In the genomic region with DNA sequence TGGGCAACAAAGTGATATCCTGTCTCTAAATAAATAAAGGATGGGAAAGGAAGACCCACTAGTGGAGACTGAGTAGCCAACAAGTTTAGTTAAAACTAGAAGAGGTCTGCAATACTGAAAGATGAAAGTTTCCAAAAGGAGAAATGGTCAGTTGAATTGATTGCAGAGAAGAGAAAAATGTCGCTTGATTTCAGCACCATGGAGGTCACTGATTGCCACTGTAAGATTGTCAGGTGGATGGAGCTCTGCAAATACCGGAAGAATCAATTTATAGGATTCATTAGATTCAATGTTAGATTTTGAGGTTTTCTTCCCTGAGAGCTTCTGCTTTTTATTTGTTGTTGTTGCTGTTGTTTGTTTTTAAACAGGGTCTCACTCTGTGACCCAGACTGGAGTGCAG, we compare ENCODE assay signal across 20 cellular contexts. TPM values are rescaled to one million over a fixed set of nuclear protein-coding genes. Genes with fewer than 3 reads are reported as not detected.
DNase-seq lines count a peak whose midpoint lies in the region; ATAC-seq and TF ChIP-seq lines count a peak whose summit lies in the region.
"Had no signal": no experiment of that assay in that cellular context is flagged by ENCODE, and none has a peak within 500 bp of the region (broad histone marks: within the 10 kb centered on the region; RNA-seq: fewer than 3 reads in every experiment).

No MANE protein-coding gene starts in this region.

- DNase-seq in SK-N-SH (no peak), OCI-M1 (lab: John Stamatoyannopoulos, UW) (peak; percentile 22), dermis blood vessel endothelial cell (no peak), CD1c-positive myeloid dendritic cell (ENCODE audit: extremely low spot score) (no peak)
- DNase-seq: Calu3; CD4-positive, alpha-beta T cell; COR-L47; DMS53; DMS79 treated with DMSO at 0.1 percent for 48 hours; GF-D8; H7; HCEC 1CT; HFFc6 had no signal

- H3K9me3 ChIP-seq in SK-N-SH: no peaks in the 10 kb centered on the region
- H3K9me3 ChIP-seq in HEK293 (ENCODE audit: control insufficient read depth, insufficient read depth, low read depth, low read length): no peaks in the 10 kb centered on the region
- H3K9me3 ChIP-seq in liver (ENCODE audit: control insufficient read depth in 4 of 4, low read length in 3 of 4): no peaks in the 10 kb centered on the region

- POLR2A ChIA-PET in SK-N-SH (lab: Yijun Ruan, JAX): no interaction called here
- POLR2A ChIA-PET in HEK293 (lab: Yijun Ruan, JAX): no interaction called here

- no peak overlapping the region for H3K4me3 ChIP-seq in SK-N-SH (ENCODE audit: low read depth in 2 of 2, low read length in 1 of 2)
- H3K4me3 ChIP-seq in HEK293 (ENCODE audit: low read depth, low read length): no peak overlapping the region
- H3K4me3 ChIP-seq in liver (ENCODE audit: low read depth in 1 of 3, low read length in 3 of 3): no peak overlapping the region
- H3K4me3 ChIP-seq: BLaER1 had no signal

- peaks cover 0 to 4% of the 10 kb centered on the region in 2 experiments; a peak in 1 of 4 replicates for H3K4me1 ChIP-seq in SK-N-SH (ENCODE audit: control insufficient read depth in 1 of 2, insufficient read depth in 2 of 2, low read depth in 1 of 2, low read length in 1 of 2)
- peaks cover 3% of the 10 kb centered on the region; the same call in 1 of the 2 replicates for H3K4me1 ChIP-seq in HEK293 (ENCODE audit: control insufficient read depth, insufficient read depth, low read length)
- peaks cover 0 to 4% (median 2%) of the 10 kb centered on the region in 4 donors for H3K4me1 ChIP-seq in liver (ENCODE audit: control insufficient read depth in 4 of 4, insufficient read depth in 4 of 4, low read length in 3 of 4)

- peaks cover 9% of the 10 kb centered on the region for H3F3A ChIP-seq in SK-N-SH (replicated peaks; ENCODE audit: insufficient read depth)

- H3K27me3 ChIP-seq in SK-N-SH (ENCODE audit: insufficient read depth): no peaks in the 10 kb centered on the region
- no peaks in the 10 kb centered on the region for H3K27me3 ChIP-seq in liver (ENCODE audit: control insufficient read depth in 4 of 4, insufficient read depth in 4 of 4, low read length in 3 of 4)
- H3K27me3 ChIP-seq: BLaER1 had no signal

- no peak overlapping the region for H3K27ac ChIP-seq in SK-N-SH (ENCODE audit: low read depth in 2 of 2, low read length in 1 of 2)
- no peak overlapping the region for H3K27ac ChIP-seq in HEK293 (ENCODE audit: extremely low read depth, low read depth, low read length)
- H3K27ac ChIP-seq in liver (ENCODE audit: low read depth in 1 of 2, low read length in 2 of 2): no peak overlapping the region
- H3K27ac ChIP-seq: 22Rv1, BLaER1, C4-2B had no signal

- H3K4me2 ChIP-seq in SK-N-SH: no peak overlapping the region
- H3K4me2 ChIP-seq: BLaER1 had no signal

- TF ChIP-seq RAD21 in SK-N-SH (IDR thresholded peaks at IDR 0.05; ENCODE audit: low read length) (no peak), liver (IDR thresholded peaks at IDR 0.05) (no peak)

- CTCF ChIA-PET in SK-N-SH (lab: Yijun Ruan, JAX) (no interaction called here), HEK293 (lab: Yijun Ruan, JAX) (no interaction called here)

- no peaks in the 10 kb centered on the region for H3K36me3 ChIP-seq in SK-N-SH (replicated peaks in 1 of 2; ENCODE audit: control insufficient read depth in 1 of 2, insufficient read depth in 2 of 2, low read length in 1 of 2)
- no peaks in the 10 kb centered on the region for H3K36me3 ChIP-seq in HEK293 (ENCODE audit: control insufficient read depth in 2 of 2, insufficient read depth in 1 of 2, low read length in 2 of 2)
- no peaks in the 10 kb centered on the region for H3K36me3 ChIP-seq in liver (ENCODE audit: control insufficient read depth in 4 of 4, insufficient read depth in 3 of 4, low read depth in 1 of 4, low read length in 3 of 4)
- H3K36me3 ChIP-seq: BLaER1 had no signal

- TF ChIP-seq EP300 in SK-N-SH (IDR thresholded peaks at IDR 0.05; ENCODE audit: borderline replicate concordance in 1 of 2, low read depth in 1 of 2, low read length in 1 of 2): no peak

- WGBS in SK-N-SH (ENCODE audit: low lambda C conversion rate): 46% methylated on average over 2 of the region's 2 CpGs
- 47% methylated on average over 2 of the region's 2 CpGs for WGBS in liver

- ATAC-seq in SK-N-SH treated with all-trans-retinoic acid at 6 μM for 48 hours (no peak), GM21360 (IDR thresholded peaks at IDR 0.05; ENCODE audit: unreplicated experiment) (no peak)

- TF ChIP-seq CTCF in SK-N-SH (IDR thresholded peaks at IDR 0.05) (no peak), HEK293 (tag by site-specific recombination; IDR thresholded peaks at IDR 0.05) (no peak), liver (IDR thresholded peaks at IDR 0.05; ENCODE audit: low read depth, low read length, missing input control) (no peak)

- no peaks in the 10 kb centered on the region for H3K9me2 ChIP-seq in SK-N-SH

- H3K79me2 ChIP-seq in SK-N-SH (ENCODE audit: insufficient read depth): no peaks in the 10 kb centered on the region

- no peaks in the 10 kb centered on the region for H4K20me1 ChIP-seq in SK-N-SH (ENCODE audit: insufficient read depth)
- H4K20me1 ChIP-seq: BLaER1 had no signal

- no peak overlapping the region for H3K9ac ChIP-seq in SK-N-SH
- no peak overlapping the region for H3K9ac ChIP-seq in liver (ENCODE audit: low read depth in 1 of 2, low read length in 2 of 2)
- H3K9ac ChIP-seq: BLaER1 had no signal

- H2AFZ ChIP-seq in SK-N-SH (ENCODE audit: low read depth): no peak overlapping the region

TF ChIP-seq in SK-N-SH, 30 proteins besides CTCF, POLR2A, EP300 and RAD21 (continues in another document):
- TF ChIP-seq RCOR1 (IDR thresholded peaks at IDR 0.05; ENCODE audit: low read length): no peak

TF ChIP-seq in SK-N-SH treated with all-trans-retinoic acid at 6 μM for 48 hours, 23 proteins besides CTCF, POLR2A, EP300 and RAD21:
- TF ChIP-seq GLIS3 (CRISPR knock-in tag; IDR thresholded peaks at IDR 0.05) (no peak), ZFP3 (CRISPR knock-in tag; IDR thresholded peaks at IDR 0.05) (no peak), BACH2 (CRISPR knock-in tag; IDR thresholded peaks at IDR 0.05; ENCODE audit: borderline replicate concordance) (no peak), ZNF8 (CRISPR knock-in tag; IDR thresholded peaks at IDR 0.05) (no peak), ZFP30 (CRISPR knock-in tag; IDR thresholded peaks at IDR 0.05) (no peak), PPARA (CRISPR knock-in tag; IDR thresholded peaks at IDR 0.05; ENCODE audit: borderline replicate concordance) (no peak), OSR1 (CRISPR knock-in tag; IDR thresholded peaks at IDR 0.05) (no peak)

TF ChIP-seq in liver, 16 proteins besides CTCF, POLR2A, EP300 and RAD21:
- TF ChIP-seq NR2F2 (IDR thresholded peaks at IDR 0.05): no peak
- TF ChIP-seq YY1 (IDR thresholded peaks at IDR 0.05): no peak
- TF ChIP-seq, protein P1, sequence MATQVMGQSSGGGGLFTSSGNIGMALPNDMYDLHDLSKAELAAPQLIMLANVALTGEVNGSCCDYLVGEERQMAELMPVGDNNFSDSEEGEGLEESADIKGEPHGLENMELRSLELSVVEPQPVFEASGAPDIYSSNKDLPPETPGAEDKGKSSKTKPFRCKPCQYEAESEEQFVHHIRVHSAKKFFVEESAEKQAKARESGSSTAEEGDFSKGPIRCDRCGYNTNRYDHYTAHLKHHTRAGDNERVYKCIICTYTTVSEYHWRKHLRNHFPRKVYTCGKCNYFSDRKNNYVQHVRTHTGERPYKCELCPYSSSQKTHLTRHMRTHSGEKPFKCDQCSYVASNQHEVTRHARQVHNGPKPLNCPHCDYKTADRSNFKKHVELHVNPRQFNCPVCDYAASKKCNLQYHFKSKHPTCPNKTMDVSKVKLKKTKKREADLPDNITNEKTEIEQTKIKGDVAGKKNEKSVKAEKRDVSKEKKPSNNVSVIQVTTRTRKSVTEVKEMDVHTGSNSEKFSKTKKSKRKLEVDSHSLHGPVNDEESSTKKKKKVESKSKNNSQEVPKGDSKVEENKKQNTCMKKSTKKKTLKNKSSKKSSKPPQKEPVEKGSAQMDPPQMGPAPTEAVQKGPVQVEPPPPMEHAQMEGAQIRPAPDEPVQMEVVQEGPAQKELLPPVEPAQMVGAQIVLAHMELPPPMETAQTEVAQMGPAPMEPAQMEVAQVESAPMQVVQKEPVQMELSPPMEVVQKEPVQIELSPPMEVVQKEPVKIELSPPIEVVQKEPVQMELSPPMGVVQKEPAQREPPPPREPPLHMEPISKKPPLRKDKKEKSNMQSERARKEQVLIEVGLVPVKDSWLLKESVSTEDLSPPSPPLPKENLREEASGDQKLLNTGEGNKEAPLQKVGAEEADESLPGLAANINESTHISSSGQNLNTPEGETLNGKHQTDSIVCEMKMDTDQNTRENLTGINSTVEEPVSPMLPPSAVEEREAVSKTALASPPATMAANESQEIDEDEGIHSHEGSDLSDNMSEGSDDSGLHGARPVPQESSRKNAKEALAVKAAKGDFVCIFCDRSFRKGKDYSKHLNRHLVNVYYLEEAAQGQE (IDR thresholded peaks at IDR 0.05): peak; percentile 83

RNA-seq across cellular contexts. Expression of a gene that starts 5.4 kb away (rescaled TPM):
- 0.97 and 1.6 TPM in 2 replicates for polyA plus RNA-seq in SK-N-SH (2012; rRNA removed)
- 1.2 and 1.8 TPM in 2 replicates for polyA plus RNA-seq in SK-N-SH (2012; cell fraction: cytosol; rRNA removed)
- polyA plus RNA-seq in SK-N-SH (2012; cell fraction: nucleus; rRNA removed): 1.5 and 2.4 TPM in 2 replicates
- total RNA-seq in liver: 10 to 100 TPM; 36.7 to 88.7 TPM
- 10 to 100 TPM in 1 of 2 donors, 1 to 10 TPM in 1; 8.8 to 10.3 TPM for polyA plus RNA-seq in liver
- total RNA-seq in dermis blood vessel endothelial cell: 59.6 and 62.3 TPM in 2 replicates

RNA-seq across cellular contexts. Expression of a gene that starts 40.3 kb away (rescaled TPM):
- 13.2 and 20.2 TPM in 2 replicates for polyA plus RNA-seq in SK-N-SH (2012; rRNA removed)
- polyA plus RNA-seq in SK-N-SH (2012; cell fraction: cytosol; rRNA removed): 27.0 and 33.1 TPM in 2 replicates
- polyA plus RNA-seq in SK-N-SH (2012; cell fraction: nucleus; rRNA removed): 10.9 and 15.9 TPM in 2 replicates
- total RNA-seq in liver: 10 to 100 TPM; 14.8 to 16.7 TPM
- polyA plus RNA-seq in liver: 10 to 100 TPM; 15.1 to 53.6 TPM
- total RNA-seq in dermis blood vessel endothelial cell: 26.4 and 35.1 TPM in 2 replicates
